In genomic region chr18:79521806-79522205, GRCh38 we compare ENCODE assay signal across 17 cellular contexts.
DNase-seq lines count a peak whose midpoint lies in the region; ATAC-seq, FAIRE-seq and TF ChIP-seq lines count a peak whose summit lies in the region.
"Had no signal": no experiment of that assay in that cellular context is flagged by ENCODE, and none has a peak within 500 bp of the region (broad histone marks: within the 10 kb centered on the region; RNA-seq: fewer than 3 reads in every experiment).

No MANE protein-coding gene starts in this region.

- DNase-seq in activated CD4-positive, alpha-beta T cell treated with anti-CD3 and anti-CD28 coated beads for 1 hour: peak; percentile 7
- no peak for DNase-seq in activated CD4-positive, alpha-beta T cell treated with anti-CD3 and anti-CD28 coated beads, Interleukin-2, amount 50 U/mL, for 4 hours
- DNase-seq in posterior vena cava (ENCODE audit: low spot score): peak; percentile 25
- no peak for DNase-seq in iPS-NIHi11 (ENCODE audit: low spot score)
- no peak for DNase-seq in small intestine
- DNase-seq: 8988T, amygdala, Kasumi-1, NCI-H146 had no signal

- intact Hi-C loops in posterior vena cava (cut with DNase I): loop anchor here in 1 of 2 donors (10.0 kb wide), 1 partner anchor 123 kb away; no protein-coding TSS in a partner anchor

- H3K27me3 ChIP-seq in OCI-LY3 (ENCODE audit: low read depth, low read length) (no peaks in the 10 kb centered on the region), small intestine (ENCODE audit: control insufficient read depth in 2 of 2, insufficient read depth in 2 of 2, low read length in 2 of 2) (no peaks in the 10 kb centered on the region)
- H3K27me3 ChIP-seq: hepatocyte, transverse colon had no signal

- H3K4me2 ChIP-seq in OCI-LY3 (ENCODE audit: low read length): peak overlapping the region; percentile 72; the same call in 1 of the 2 replicates
- H3K4me2 ChIP-seq: hepatocyte had no signal

- H3K4me1 Mint-ChIP-seq in activated naive CD8-positive, alpha-beta T cell (ENCODE audit: low read depth): peaks cover 73% of the 10 kb centered on the region

- H3K79me2 ChIP-seq in OCI-LY3 (ENCODE audit: low read length): no peaks in the 10 kb centered on the region
- H3K79me2 ChIP-seq: hepatocyte had no signal

- no peak overlapping the region; the same call in 1 of the 2 replicates for H3K9ac ChIP-seq in OCI-LY3 (ENCODE audit: low read length)

- H3K9me3 Mint-ChIP-seq in activated naive CD8-positive, alpha-beta T cell (ENCODE audit: low read depth): no peaks in the 10 kb centered on the region

- no peak overlapping the region for H2AFZ ChIP-seq in OCI-LY3 (ENCODE audit: low read depth, low read length)
- H2AFZ ChIP-seq: hepatocyte had no signal

- H3K4me3 Mint-ChIP-seq in activated naive CD8-positive, alpha-beta T cell: peak overlapping the region; percentile 85

- 53 to 79% (median 71%) methylated on average over 5 to 6 of the region's 6 CpGs for WGBS in small intestine, 3 donors

- H3K36me3 ChIP-seq in OCI-LY3 (replicated peaks; ENCODE audit: low read depth, low read length) (no peaks in the 10 kb centered on the region), small intestine (ENCODE audit: control insufficient read depth in 2 of 2, insufficient read depth in 2 of 2, low read length in 2 of 2) (no peaks in the 10 kb centered on the region)
- H3K36me3 ChIP-seq: transverse colon had no signal

- H3K4me1 ChIP-seq in OCI-LY3 (ENCODE audit: low read length): peaks cover 53% of the 10 kb centered on the region
- no peaks in the 10 kb centered on the region for H3K4me1 ChIP-seq in small intestine (ENCODE audit: control insufficient read depth in 2 of 2, insufficient read depth in 1 of 2, low read depth in 1 of 2, low read length in 1 of 2)

- H3K27ac ChIP-seq in OCI-LY3 (ENCODE audit: low read length) (no peak overlapping the region), small intestine (ENCODE audit: low read depth in 1 of 2, low read length in 1 of 2) (peak overlapping the region in 1 of 2 donors; percentile 80)
- H3K27ac ChIP-seq: C4-2B, hepatocyte had no signal

- no peak for ATAC-seq in HG03159 (IDR thresholded peaks at IDR 0.05; ENCODE audit: unreplicated experiment)

- no peaks in the 10 kb centered on the region for H4K20me1 ChIP-seq in OCI-LY3 (ENCODE audit: insufficient read depth, low read length)

- TF ChIP-seq CTCF in OCI-LY3 (IDR thresholded peaks at IDR 0.05; ENCODE audit: low read depth, low read length): no peak

- H3K27me3 Mint-ChIP-seq in activated naive CD8-positive, alpha-beta T cell: no peaks in the 10 kb centered on the region

- FAIRE-seq in small intestine (lab: Jason Lieb, UNC): no peak
- FAIRE-seq: colon, RCC 7860 had no signal

- H3K9me3 ChIP-seq in OCI-LY3 (ENCODE audit: insufficient read depth, low read length) (no peaks in the 10 kb centered on the region), small intestine (ENCODE audit: control insufficient read depth, low read depth) (no peaks in the 10 kb centered on the region)
- H3K9me3 ChIP-seq: transverse colon had no signal

- H3K4me3 ChIP-seq in OCI-LY3 (ENCODE audit: low read length): no peak overlapping the region
- H3K4me3 ChIP-seq in small intestine (ENCODE audit: low read depth in 1 of 2, low read length in 2 of 2): no peak overlapping the region
- H3K4me3 ChIP-seq: hepatocyte, transverse colon had no signal

- peak overlapping the region; percentile 99 for H3K27ac Mint-ChIP-seq in activated naive CD8-positive, alpha-beta T cell

- H3K36me3 Mint-ChIP-seq in activated naive CD8-positive, alpha-beta T cell: peaks cover 3% of the 10 kb centered on the region

Comparison
In these comparisons a context has a peak if more than half of its experiments do, and no peak if none do; other contexts are left out.
1. DNase-seq: peak in activated CD4-positive, alpha-beta T cell treated with anti-CD3 and anti-CD28 coated beads for 1 hour (single experiment) and posterior vena cava (single experiment); none in activated CD4-positive, alpha-beta T cell treated with anti-CD3 and anti-CD28 coated beads, Interleukin-2, amount 50 U/mL, for 4 hours (0 of 2), iPS-NIHi11 (single experiment) and small intestine (single experiment).